19 cellular contexts compared by ENCODE assay signal in genomic region chr20:43855803-43856202, GRCh38. TPM values are rescaled to one million over a fixed set of nuclear protein-coding genes. Genes with fewer than 3 reads are reported as not detected.
DNase-seq lines count a peak whose midpoint lies in the region; FAIRE-seq lines count a peak whose summit lies in the region.
"Had no signal": no experiment of that assay in that cellular context is flagged by ENCODE, and none has a peak within 500 bp of the region (broad histone marks: within the 10 kb centered on the region; RNA-seq: fewer than 3 reads in every experiment).

No MANE protein-coding gene starts in this region.

- DNase-seq in GM19240 (ENCODE audit: insufficient read length, low spot score), result no peak
- no peak for DNase-seq in middle frontal gyrus (ENCODE audit: extremely low spot score, low spot score)
- no peak for DNase-seq in HT-29 (ENCODE audit: low spot score)
- DNase-seq: Caco-2; CD4-positive, CD25-positive, alpha-beta regulatory T cell; CD8-positive, alpha-beta T cell; DMS 273 treated with DMSO at 0.1 percent for 48 hours; DMS79; EL; GF-D8; GM23248; H7; HCEC 1CT had no signal

- FAIRE-seq in G401.6 (lab: Jason Lieb, UNC), result peak; percentile 63
- peak; percentile 59 for FAIRE-seq in TTC549 (lab: Jason Lieb, UNC)
- FAIRE-seq in colon (lab: Jason Lieb, UNC), result peak; percentile 24
- FAIRE-seq: D721Med, GM12892, H1 had no signal

RNA-seq across cellular contexts. Expression of gene TOX2, which starts 58.8 kb away (rescaled TPM):
- 0.18 and 1.9 TPM in 2 replicates for total RNA-seq in HT-29 (2014; rRNA removed; shearing (Covaris generic))
- total RNA-seq: Caco-2 had no signal
